In genomic region chr17:31509805-31510177, GRCh38 we compare ENCODE assay signal across 11 cellular contexts.
DNase-seq lines count a peak whose midpoint lies in the region; ATAC-seq and TF ChIP-seq lines count a peak whose summit lies in the region.
"Had no signal": no experiment of that assay in that cellular context is flagged by ENCODE, and none has a peak within 500 bp of the region (broad histone marks: within the 10 kb centered on the region; RNA-seq: fewer than 3 reads in every experiment).

No MANE protein-coding gene starts in this region.

- intact Hi-C loops in testis (cut with DNase I; ENCODE audit: low total_unique reads), result no loop called here

- H3K27ac ChIP-seq in layer of hippocampus (ENCODE audit: low read depth, low read length) (peak overlapping the region; percentile 75), testis (no peak overlapping the region)

- ATAC-seq in activated naive CD4-positive, alpha-beta T cell treated with anti-CD3 and anti-CD28 coated beads, Interleukin-2, amount 50 U/mL, for 72 hours, result no peak
- ATAC-seq in HG02840 (IDR thresholded peaks at IDR 0.05; ENCODE audit: low FRiP score, unreplicated experiment), result no peak
- ATAC-seq in HG03135 (IDR thresholded peaks at IDR 0.05; ENCODE audit: unreplicated experiment), result no peak
- ATAC-seq: Panc1 had no signal

- no peaks in the 10 kb centered on the region for H3K9me3 ChIP-seq in testis

- TF ChIP-seq POLR2A in testis (IDR thresholded peaks at IDR 0.05), result no peak

- peaks cover 20% of the 10 kb centered on the region for H3K4me1 ChIP-seq in testis

- no peaks in the 10 kb centered on the region for H3K36me3 ChIP-seq in testis (ENCODE audit: low read depth, missing control alignments)

- H3K9me3 Mint-ChIP-seq in activated T-cell treated with anti-CD3 and anti-CD28 coated beads, Interleukin-2, amount 50 U/mL, for 24 hours, result no peaks in the 10 kb centered on the region
- no peaks in the 10 kb centered on the region for H3K9me3 Mint-ChIP-seq in activated naive CD4-positive, alpha-beta T cell treated with anti-CD3 and anti-CD28 coated beads, Interleukin-2, amount 50 U/mL, for 72 hours

- 63 to 88% methylated on average over 5 of the region's 5 CpGs for WGBS in testis, 2 donors

- H3K27me3 ChIP-seq in layer of hippocampus (ENCODE audit: control insufficient read depth, insufficient read depth, low read length) (no peaks in the 10 kb centered on the region), testis (no peaks in the 10 kb centered on the region)

- no peak for DNase-seq in activated T-cell treated with anti-CD3 and anti-CD28 coated beads, Interleukin-2, amount 50 U/mL, for 24 hours
- DNase-seq in activated T-cell treated with anti-CD3 and anti-CD28 coated beads for 4 hours (no peak), testis (peak; percentile 51), NAMALWA (ENCODE audit: low spot score) (no peak)
- no peak for DNase-seq in activated naive CD4-positive, alpha-beta T cell treated with anti-CD3 and anti-CD28 coated beads, Interleukin-2, amount 50 U/mL, for 72 hours (ENCODE audit: low spot score in 2 of 2)
- DNase-seq: ACHN, DND-41 had no signal

- H3K4me3 Mint-ChIP-seq in activated T-cell treated with anti-CD3 and anti-CD28 coated beads, Interleukin-2, amount 50 U/mL, for 24 hours, result peak overlapping the region; percentile 85

- peaks cover 76% of the 10 kb centered on the region for H3K4me1 Mint-ChIP-seq in activated T-cell treated with anti-CD3 and anti-CD28 coated beads, Interleukin-2, amount 50 U/mL, for 24 hours (ENCODE audit: low read depth)

- H3K27ac Mint-ChIP-seq in activated T-cell treated with anti-CD3 and anti-CD28 coated beads, Interleukin-2, amount 50 U/mL, for 24 hours, result peak overlapping the region; percentile 100
- H3K27ac Mint-ChIP-seq in activated naive CD4-positive, alpha-beta T cell treated with anti-CD3 and anti-CD28 coated beads, Interleukin-2, amount 50 U/mL, for 72 hours, result peak overlapping the region; percentile 95 to 97

- TF ChIP-seq CTCF in testis (IDR thresholded peaks at IDR 0.05), result no peak

- H3K27me3 Mint-ChIP-seq in activated T-cell treated with anti-CD3 and anti-CD28 coated beads, Interleukin-2, amount 50 U/mL, for 24 hours, result no peaks in the 10 kb centered on the region

- H3K4me3 ChIP-seq in testis, result no peak overlapping the region

- no peaks in the 10 kb centered on the region for H3K36me3 Mint-ChIP-seq in activated T-cell treated with anti-CD3 and anti-CD28 coated beads, Interleukin-2, amount 50 U/mL, for 24 hours (ENCODE audit: low read depth)
- H3K36me3 Mint-ChIP-seq in activated naive CD4-positive, alpha-beta T cell treated with anti-CD3 and anti-CD28 coated beads, Interleukin-2, amount 50 U/mL, for 72 hours, result no peaks in the 10 kb centered on the region
